In the genomic region with DNA sequence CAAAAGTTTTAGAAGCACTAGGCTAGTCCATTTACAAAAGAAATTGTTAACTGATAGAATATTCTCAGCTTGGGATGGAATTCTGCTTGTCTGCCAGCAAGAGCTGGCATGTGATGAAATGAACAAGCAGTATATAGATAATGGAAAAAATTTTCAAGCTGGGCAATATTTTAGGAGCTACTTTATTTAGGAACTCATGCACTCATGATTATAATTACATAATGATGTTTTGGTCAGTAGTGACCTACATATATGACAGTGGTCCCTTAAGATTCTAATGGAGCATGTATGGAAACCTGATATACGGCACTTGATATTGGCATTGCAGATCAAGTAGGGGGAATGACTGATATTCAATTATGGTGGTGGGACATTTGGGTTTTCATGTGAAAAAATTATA, we compare ENCODE assay signal across 3 cellular contexts.
"Had no signal": no experiment of that assay in that cellular context is flagged by ENCODE, and none has a peak within 500 bp of the region (broad histone marks: within the 10 kb centered on the region; RNA-seq: fewer than 3 reads in every experiment).

No MANE protein-coding gene starts in this region.

- ATAC-seq: GM12878 had no signal

- DNase-seq: GDM1, GF-D8 had no signal
